15 cellular contexts compared by ENCODE assay signal in genomic region chr2:109243526-109244425, GRCh38.
DNase-seq lines count a peak whose midpoint lies in the region; ATAC-seq and TF ChIP-seq lines count a peak whose summit lies in the region.
"Had no signal": no experiment of that assay in that cellular context is flagged by ENCODE, and none has a peak within 500 bp of the region (broad histone marks: within the 10 kb centered on the region; RNA-seq: fewer than 3 reads in every experiment).

No MANE protein-coding gene starts in this region.

- no peaks in the 10 kb centered on the region for H3K27me3 ChIP-seq in IMR-90 (ENCODE audit: control insufficient read depth, insufficient read depth, low read length)
- no peaks in the 10 kb centered on the region for H3K27me3 ChIP-seq in body of pancreas
- H3K27me3 ChIP-seq in lower lobe of right lung (ENCODE audit: low read depth) = no peaks in the 10 kb centered on the region
- H3K27me3 ChIP-seq: neural progenitor cell had no signal

- no peak overlapping the region for H2AFZ ChIP-seq in IMR-90 (replicated peaks; ENCODE audit: low read length, poor library complexity)
- H2AFZ ChIP-seq: neural progenitor cell had no signal

- H4K5ac ChIP-seq in IMR-90 (ENCODE audit: low read depth, low read length) = peak overlapping the region; percentile 69

- H2AK5ac ChIP-seq in IMR-90 (ENCODE audit: low read depth, low read length) = peak overlapping the region; percentile 94

- H3K36me3 ChIP-seq in IMR-90 (ENCODE audit: control insufficient read depth, insufficient read depth, low read length) = no peaks in the 10 kb centered on the region
- H3K36me3 ChIP-seq in body of pancreas (replicated peaks in 1 of 2; ENCODE audit: insufficient read depth in 1 of 2, low read depth in 2 of 2) = no peaks in the 10 kb centered on the region
- no peaks in the 10 kb centered on the region for H3K36me3 ChIP-seq in lower lobe of right lung
- H3K36me3 ChIP-seq: neural progenitor cell had no signal

- peak overlapping the region; percentile 27; the same call in 2 of the 3 replicates for H2BK15ac ChIP-seq in IMR-90 (ENCODE audit: low read depth, low read length)

- H2AK9ac ChIP-seq in IMR-90 (replicated peaks; ENCODE audit: low read depth, low read length, poor library complexity) = peak overlapping the region; percentile 5

- H3K4me2 ChIP-seq in IMR-90 (ENCODE audit: low read depth, low read length) = no peak overlapping the region
- H3K4me2 ChIP-seq: KMS-11, neural progenitor cell had no signal

- peaks cover 57 to 86% of the 10 kb centered on the region in 2 experiments for H3K79me1 ChIP-seq in IMR-90 (ENCODE audit: low read depth in 1 of 2, low read length in 2 of 2)

- peak overlapping the region; percentile 89 for H2BK20ac ChIP-seq in IMR-90 (ENCODE audit: low read depth, low read length)

- peak overlapping the region; percentile 73 for H4K91ac ChIP-seq in IMR-90 (ENCODE audit: insufficient read depth, low read depth, low read length)

- TF ChIP-seq POLR2A in IMR-90 (IDR thresholded peaks at IDR 0.05; ENCODE audit: low read depth, low read length) (no peak), body of pancreas (IDR thresholded peaks at IDR 0.05) (no peak)

- H3K9me3 ChIP-seq in IMR-90 (ENCODE audit: control insufficient read depth, insufficient read depth, low read length) = no peaks in the 10 kb centered on the region
- no peaks in the 10 kb centered on the region for H3K9me3 ChIP-seq in body of pancreas
- H3K9me3 ChIP-seq in lower lobe of right lung = no peaks in the 10 kb centered on the region

- peak overlapping the region; percentile 92 for H2BK120ac ChIP-seq in IMR-90 (ENCODE audit: low read depth, low read length)

- WGBS in IMR-90 (ENCODE audit: extremely low coverage in 2 of 2, insufficient read length in 1 of 2), 2 experiments = 87% methylated on average over 7 of the region's 10 CpGs; no CpG with 5 or more reads in 1 of the 2 experiments
- WGBS in body of pancreas, 2 donors = 81 to 82% methylated on average over 10 of the region's 10 CpGs

- ATAC-seq in IMR-90 (ENCODE audit: low read depth) (no peak), body of pancreas (no peak), lower lobe of right lung (no peak), GM18520 (IDR thresholded peaks at IDR 0.05; ENCODE audit: unreplicated experiment) (no peak)
- ATAC-seq: activated naive CD8-positive, alpha-beta T cell treated with anti-CD3 and anti-CD28 coated beads, Interleukin-2, amount 50 U/mL, for 24 hours had no signal

- H3K4me1 ChIP-seq in IMR-90 (ENCODE audit: control insufficient read depth, insufficient read depth, low read length) = peaks cover 44% of the 10 kb centered on the region
- H3K4me1 ChIP-seq in body of pancreas = peaks cover 25% of the 10 kb centered on the region
- H3K4me1 ChIP-seq in lower lobe of right lung = peaks cover 70% of the 10 kb centered on the region
- H3K4me1 ChIP-seq: neural progenitor cell had no signal

- TF ChIP-seq RAD21 in IMR-90 (IDR thresholded peaks at IDR 0.05; ENCODE audit: low read length) = no peak

- CTCF ChIA-PET in IMR-90 (lab: Yijun Ruan, JAX) = no interaction called here

- BruUV-seq in IMR-90 (replicated peaks; lab: Mats Ljungman, UMichigan) = no TSS peak

- TF ChIP-seq CTCF in IMR-90 (conservative IDR thresholded peaks at IDR 0.05; ENCODE audit: low read depth, low read length) = no peak
- no peak for TF ChIP-seq CTCF in body of pancreas (IDR thresholded peaks at IDR 0.05)
- TF ChIP-seq CTCF in lower lobe of right lung (IDR thresholded peaks at IDR 0.05) = no peak

- peaks cover 25% of the 10 kb centered on the region for H4K20me1 ChIP-seq in IMR-90 (ENCODE audit: insufficient read depth, low read length)

- peaks cover 42% of the 10 kb centered on the region for H3K9me1 ChIP-seq in IMR-90 (ENCODE audit: insufficient read depth, low read length)

- peak overlapping the region; percentile 92 for H3K4ac ChIP-seq in IMR-90 (ENCODE audit: low read depth, low read length)

- POLR2A ChIA-PET in IMR-90 (lab: Charles Lee; ENCODE audit: unreplicated experiment) = no interaction called here

- DNase-seq in IMR-90 (no peak), body of pancreas (no peak), lower lobe of right lung (no peak), COLO668 (lab: John Stamatoyannopoulos, UW; ENCODE audit: unreplicated experiment) (no peak), NCI-H82 treated with DMSO at 0.1 percent for 48 hours (lab: John Stamatoyannopoulos, UW; ENCODE audit: unreplicated experiment) (no peak)
- DNase-seq: activated naive CD8-positive, alpha-beta T cell treated with anti-CD3 and anti-CD28 coated beads, Interleukin-2, amount 50 U/mL, for 24 hours; CD4-positive, alpha-beta T cell; H9; NCI-H1436 treated with DMSO at 0.1 percent for 48 hours; NCI-H526 treated with DMSO at 0.1 percent for 48 hours; SHP77 had no signal

- peak overlapping the region; percentile 34 for H2BK5ac ChIP-seq in IMR-90 (ENCODE audit: low read depth, low read length, poor library complexity, severe bottlenecking)

- peak overlapping the region; percentile 44; the same call in 1 of the 2 replicates for H3K23ac ChIP-seq in IMR-90 (ENCODE audit: low read depth, low read length)

- H3K4me3 ChIP-seq in IMR-90 (ENCODE audit: insufficient read depth, low read depth, low read length) (no peak overlapping the region), body of pancreas (no peak overlapping the region), lower lobe of right lung (no peak overlapping the region)
- H3K4me3 ChIP-seq: neural progenitor cell had no signal

- H3K9ac ChIP-seq in IMR-90 (ENCODE audit: low read depth, low read length) = no peak overlapping the region
- H3K9ac ChIP-seq: KMS-11, neural progenitor cell had no signal

- intact Hi-C loops in IMR-90 (cut with micrococcal nuclease) = loop anchor here (5.0 kb wide), 2 partner anchors 71 to 74 kb away; no protein-coding TSS in a partner anchor
- intact Hi-C loops in body of pancreas (cut with DNase I) = no loop called here
- intact Hi-C loops in lower lobe of right lung (cut with DNase I) = no loop called here

- peak overlapping the region; percentile 41 for H3K14ac ChIP-seq in IMR-90 (replicated peaks; ENCODE audit: low read depth, low read length)

- dilution Hi-C loops in IMR-90 (cut with HindIII; ENCODE audit: low sequenced_read_pairs, unreplicated experiment) = no loop called here

- peak overlapping the region; percentile 22 to 81 for H4K8ac ChIP-seq in IMR-90 (ENCODE audit: low read depth in 2 of 2, low read length in 2 of 2)

- peak overlapping the region; percentile 55 for H3K18ac ChIP-seq in IMR-90 (ENCODE audit: low read depth, low read length)

- in situ Hi-C loops in IMR-90 (cut with MboI; ENCODE audit: low sequenced_read_pairs) = no loop called here

- H3K27ac ChIP-seq in IMR-90 (ENCODE audit: insufficient read depth, low read length) (peak overlapping the region; percentile 74; the same call in 1 of the 2 replicates), body of pancreas (peak overlapping the region in 3 of 4 donors; percentile 61 to 68 (median 68)), lower lobe of right lung (peak overlapping the region; percentile 86), temporal lobe (ENCODE audit: low read depth, low read length) (peak overlapping the region; percentile 36)
- H3K27ac ChIP-seq: KMS-11, neural progenitor cell had no signal

- peak overlapping the region; percentile 63; the same call in 1 of the 2 replicates for H3K56ac ChIP-seq in IMR-90 (ENCODE audit: extremely low read depth, insufficient read depth, low read length)

TF ChIP-seq in IMR-90, 13 proteins besides CTCF, POLR2A, EP300 and RAD21:
- no peak for TF ChIP-seq MXI1 (IDR thresholded peaks at IDR 0.05; ENCODE audit: borderline replicate concordance, low read depth, low read length)
- TF ChIP-seq NFE2L2 (IDR thresholded peaks at IDR 0.05; ENCODE audit: low read depth, low read length) = no peak
- no peak for TF ChIP-seq MAFK (IDR thresholded peaks at IDR 0.05; ENCODE audit: low read depth, low read length)
- TF ChIP-seq RCOR1 (IDR thresholded peaks at IDR 0.05; ENCODE audit: insufficient replicate concordance, low read length) = no peak
- TF ChIP-seq SMC3 (IDR thresholded peaks at IDR 0.05; ENCODE audit: low read depth, low read length) = no peak
- no peak for TF ChIP-seq BHLHE40 (IDR thresholded peaks at IDR 0.05; ENCODE audit: low read depth, low read length)
- no peak for TF ChIP-seq RFX5 (IDR thresholded peaks at IDR 0.05; ENCODE audit: low read depth, low read length)

Comparison
In these comparisons a context has a peak if more than half of its experiments do, and no peak if none do; other contexts are left out.
1. H3K27ac ChIP-seq: peak in every context shown above with its lines; median percentile 86 in lower lobe of right lung; 74 in IMR-90; 68 in body of pancreas; 36 in temporal lobe.